18 cellular contexts compared by ENCODE assay signal in the genomic region with DNA sequence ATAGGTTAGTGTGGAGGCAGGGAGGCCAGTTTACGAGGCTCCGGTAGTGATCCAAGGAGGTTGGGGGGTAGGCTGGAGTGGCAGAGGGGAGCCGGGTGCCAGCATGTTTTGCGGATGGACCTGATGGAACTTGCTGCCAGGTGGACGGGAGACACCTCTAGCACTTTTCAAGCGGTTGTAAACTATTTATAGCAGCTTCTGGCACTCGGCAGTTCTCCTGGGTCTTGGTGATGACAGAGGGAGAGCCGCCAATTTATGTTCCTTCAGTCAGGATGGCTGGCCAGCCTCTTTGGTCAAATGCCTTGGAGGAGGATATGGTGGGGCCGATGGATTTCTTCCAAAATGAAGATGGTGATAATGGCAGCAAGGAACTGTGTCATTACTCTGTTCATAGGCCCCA. TPM values are rescaled to one million over a fixed set of nuclear protein-coding genes. Genes with fewer than 3 reads are reported as not detected.
A peak's percentile ranks its signal among the peaks of the same experiment; 100 is the strongest.
DNase-seq lines count a peak whose midpoint lies in the region; ATAC-seq and TF ChIP-seq lines count a peak whose summit lies in the region.
"Had no signal": no experiment of that assay in that cellular context is flagged by ENCODE, and none has a peak within 500 bp of the region (broad histone marks: within the 10 kb centered on the region; RNA-seq: fewer than 3 reads in every experiment).

No MANE protein-coding gene starts in this region.

- H3K4ac ChIP-seq in neuronal stem cell (ENCODE audit: low read length), result no peak overlapping the region

- no peak for DNase-seq in left ventricle myocardium superior
- no peak for DNase-seq in cardiac septum (ENCODE audit: low spot score)
- DNase-seq in G401 (ENCODE audit: low spot score), result peak; percentile 18
- DNase-seq in cerebellum (ENCODE audit: low spot score), result peak; percentile 66
- DNase-seq in prostate gland (ENCODE audit: low spot score), result peak; percentile 9
- DNase-seq in neuronal stem cell (ENCODE audit: low spot score), result no peak
- DNase-seq in Karpas-422, result no peak
- DNase-seq in NCI-H187 (lab: John Stamatoyannopoulos, UW), result no peak
- DNase-seq: CD4-positive, alpha-beta T cell; CD8-positive, alpha-beta memory T cell; DMS 273 treated with DMSO at 0.1 percent for 48 hours; DMS79; EL; GF-D8; GOT3; HFFc6 had no signal

- no peak overlapping the region for H2BK5ac ChIP-seq in neuronal stem cell (ENCODE audit: low read length)

- no peak for TF ChIP-seq POLR2A in prostate gland (IDR thresholded peaks at IDR 0.05)

- no peak overlapping the region for H3K14ac ChIP-seq in neuronal stem cell (ENCODE audit: low read length)

- H3K18ac ChIP-seq in neuronal stem cell (ENCODE audit: low read length), result no peak overlapping the region

- H4K20me1 ChIP-seq in Karpas-422 (ENCODE audit: insufficient read depth, low read depth, low read length), result no peaks in the 10 kb centered on the region

- H3K27me3 ChIP-seq in prostate gland (replicated peaks; ENCODE audit: insufficient read depth) (no peaks in the 10 kb centered on the region), neuronal stem cell (ENCODE audit: control insufficient read depth in 3 of 3, insufficient read depth in 3 of 3, low read depth in 1 of 3, low read length in 3 of 3) (no peaks in the 10 kb centered on the region), Karpas-422 (ENCODE audit: low read length) (no peaks in the 10 kb centered on the region)

- H3K4me1 ChIP-seq in prostate gland (replicated peaks) (no peaks in the 10 kb centered on the region), neuronal stem cell (ENCODE audit: control insufficient read depth in 2 of 2, insufficient read depth in 1 of 2, low read depth in 1 of 2, low read length in 2 of 2) (no peaks in the 10 kb centered on the region), Karpas-422 (ENCODE audit: low read length) (no peaks in the 10 kb centered on the region)
- H3K4me1 ChIP-seq: HAP-1 had no signal

- no peak overlapping the region for H3K23ac ChIP-seq in neuronal stem cell (ENCODE audit: low read depth, low read length, poor library complexity)

- H2BK12ac ChIP-seq in neuronal stem cell (ENCODE audit: low read length), result no peak overlapping the region

- H3K36me3 ChIP-seq in prostate gland (no peaks in the 10 kb centered on the region), neuronal stem cell (replicated peaks in 1 of 2; ENCODE audit: control insufficient read depth in 2 of 2, insufficient read depth in 2 of 2, low read length in 2 of 2) (no peaks in the 10 kb centered on the region), Karpas-422 (ENCODE audit: insufficient read depth, low read length) (no peaks in the 10 kb centered on the region)
- H3K36me3 ChIP-seq: HAP-1 had no signal

- TF ChIP-seq CTCF in prostate gland (IDR thresholded peaks at IDR 0.05), result no peak

- no peak overlapping the region for H4K91ac ChIP-seq in neuronal stem cell (ENCODE audit: low read depth, low read length, poor library complexity)

- H4K8ac ChIP-seq in neuronal stem cell (ENCODE audit: low read depth, low read length), result no peak overlapping the region

- 34% methylated on average over 9 of the region's 9 CpGs for WGBS in prostate gland
- no CpG with 5 or more reads among the region's 9 CpGs for WGBS in neuronal stem cell (ENCODE audit: extremely low coverage in 2 of 2, insufficient read length in 2 of 2, insufficient replicate concordance in 1 of 2), 2 donors

- H3K4me3 ChIP-seq in prostate gland (no peak overlapping the region), neuronal stem cell (ENCODE audit: low read length in 2 of 2) (no peak overlapping the region), Karpas-422 (ENCODE audit: low read length) (no peak overlapping the region)
- H3K4me3 ChIP-seq: HAP-1 had no signal

- no peaks in the 10 kb centered on the region for H3K9me2 ChIP-seq in Karpas-422 (replicated peaks; ENCODE audit: insufficient read depth, low read length)

- H3K27ac ChIP-seq in prostate gland (no peak overlapping the region), neuronal stem cell (replicated peaks; ENCODE audit: low read length) (no peak overlapping the region), Karpas-422 (ENCODE audit: low read length) (no peak overlapping the region)

- H2BK120ac ChIP-seq in neuronal stem cell (ENCODE audit: low read depth, low read length), result no peak overlapping the region

- in situ Hi-C loops in G401 (cut with HindIII; ENCODE audit: low sequenced_read_pairs), result no loop called here

- no peak overlapping the region for H2AK5ac ChIP-seq in neuronal stem cell (ENCODE audit: low read depth, low read length)

- intact Hi-C loops in left ventricle myocardium superior (cut with micrococcal nuclease) (no loop called here), cardiac septum (cut with DNase I) (no loop called here), prostate gland (cut with DNase I) (no loop called here)

- no peak overlapping the region for H3K9ac ChIP-seq in neuronal stem cell (ENCODE audit: low read depth, low read length, poor library complexity)
- H3K9ac ChIP-seq in Karpas-422 (ENCODE audit: low read length), result no peak overlapping the region

- ATAC-seq in left ventricle myocardium superior, result peak; percentile 64

- no peaks in the 10 kb centered on the region for H3K9me3 ChIP-seq in prostate gland
- H3K9me3 ChIP-seq in neuronal stem cell (replicated peaks in 1 of 2; ENCODE audit: control insufficient read depth in 2 of 2, insufficient read depth in 1 of 2, low read depth in 1 of 2, low read length in 2 of 2), result peaks cover 0 to 2% of the 10 kb centered on the region in 2 donors
- no peaks in the 10 kb centered on the region for H3K9me3 ChIP-seq in Karpas-422 (ENCODE audit: low read length)
- H3K9me3 ChIP-seq: HAP-1 had no signal

- H3K79me1 ChIP-seq in neuronal stem cell (ENCODE audit: low read depth, low read length), result no peaks in the 10 kb centered on the region

- no peak overlapping the region for H3K4me2 ChIP-seq in neuronal stem cell (ENCODE audit: insufficient read depth, low read length, poor library complexity, severe bottlenecking)
- no peak overlapping the region for H3K4me2 ChIP-seq in Karpas-422 (ENCODE audit: low read depth, low read length, poor library complexity, severe bottlenecking)

- H2AFZ ChIP-seq in neuronal stem cell (ENCODE audit: low read length) (no peak overlapping the region), Karpas-422 (ENCODE audit: low read length) (no peak overlapping the region)

- H3K79me2 ChIP-seq in Karpas-422 (ENCODE audit: low read length), result no peaks in the 10 kb centered on the region

- H2BK15ac ChIP-seq in neuronal stem cell (ENCODE audit: low read length), result no peak overlapping the region

RNA-seq across cellular contexts. Expression of gene TFAP2C, which starts 28.8 kb away (rescaled TPM):
- total RNA-seq in left ventricle myocardium superior, result 0.20 TPM
- total RNA-seq in cardiac septum, result 0.22 TPM
- 0.12 and 0.27 TPM in 2 replicates for total RNA-seq in G401 (2014; rRNA removed; shearing (Covaris generic))
- total RNA-seq in cerebellum, result not detected
- 10 to 100 TPM in 1 of 2 donors, 1 to 10 TPM in 1; 9.4 to 22.4 TPM for total RNA-seq in prostate gland
- polyA plus RNA-seq in neuronal stem cell (2013, experiment 1 of 2), result 0.07 TPM
- 0.08 TPM for polyA plus RNA-seq in neuronal stem cell (2013, experiment 2 of 2)
- total RNA-seq in Karpas-422 (2014; rRNA removed; shearing (Covaris generic); ENCODE audit: low replicate concordance), result not detected in 2 replicates
- total RNA-seq: CD4-positive, alpha-beta T cell; CD8-positive, alpha-beta memory T cell had no signal
- polyA plus RNA-seq: CD14-positive monocyte; CD8-positive, alpha-beta memory T cell had no signal

Comparison
In these comparisons a context has a peak if more than half of its experiments do, and no peak if none do; other contexts are left out.
1. DNase-seq: peak in G401 (single experiment), cerebellum (single experiment) and prostate gland (single experiment); none in left ventricle myocardium superior (single experiment), cardiac septum (single experiment), neuronal stem cell (single experiment), Karpas-422 (single experiment) and NCI-H187 (0 of 2).